ENCODE assay signal across 8 cellular contexts in the genomic region with DNA sequence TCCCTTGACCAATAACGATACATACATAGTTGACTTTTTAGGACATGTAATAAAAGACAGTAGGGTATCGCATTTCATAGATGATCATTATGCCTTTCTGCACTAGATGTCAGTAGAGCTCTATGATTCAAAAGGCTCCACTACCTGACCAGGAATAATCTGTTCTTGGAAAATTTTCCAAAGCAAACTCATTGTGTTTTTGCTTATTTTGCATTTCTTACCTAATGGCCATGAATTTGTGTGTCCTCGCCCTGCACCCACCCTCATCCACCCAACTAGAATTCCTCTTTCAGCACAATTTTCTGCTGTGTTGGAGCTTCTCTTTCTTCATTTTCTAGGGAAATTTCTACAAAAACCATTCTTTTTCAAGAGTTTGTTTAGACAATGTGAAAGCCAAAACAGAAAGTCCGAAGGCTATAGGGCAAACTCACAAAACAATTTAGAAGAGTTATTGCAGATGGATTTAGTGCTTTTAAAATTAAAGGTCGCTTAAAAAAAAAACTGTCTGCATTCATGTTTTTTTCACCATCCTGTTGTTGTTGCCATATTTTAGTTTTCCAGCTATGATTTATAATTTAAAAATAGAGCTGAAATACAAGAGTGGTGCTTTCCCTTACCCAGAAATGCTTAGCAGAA.
DNase-seq lines count a peak whose midpoint lies in the region; ATAC-seq and TF ChIP-seq lines count a peak whose summit lies in the region.

No MANE protein-coding gene starts in this region.

- H3K4me2 ChIP-seq in DOHH2 (ENCODE audit: low read length): peak overlapping the region; percentile 17; the same call in 1 of the 2 replicates

- peak; percentile 6 for DNase-seq in NCI-H2171 (lab: John Stamatoyannopoulos, UW)
- no peak for DNase-seq in chondrocyte (ENCODE audit: low spot score)
- peak; percentile 37 to 74 for DNase-seq in lung microvascular endothelial cell (ENCODE audit: low read depth in 2 of 2)
- no peak for DNase-seq in hepatic stellate cell (ENCODE audit: low spot score)
- DNase-seq in GDM1 (lab: John Stamatoyannopoulos, UW): no peak

- peaks cover 7% of the 10 kb centered on the region for H3K4me1 Mint-ChIP-seq in chondrocyte (ENCODE audit: low read depth)

- TF ChIP-seq CTCF in DOHH2 (IDR thresholded peaks at IDR 0.05; ENCODE audit: low read depth, low read length, poor library complexity, severe bottlenecking) (peak; percentile 80), chondrocyte (IDR thresholded peaks at IDR 0.05) (peak; percentile 92)

- H3K27me3 ChIP-seq in DOHH2 (ENCODE audit: control insufficient read depth, low read length): no peaks in the 10 kb centered on the region

- H3K9me3 ChIP-seq in DOHH2 (ENCODE audit: control insufficient read depth, insufficient read depth, low read length): peaks cover 11% of the 10 kb centered on the region; the same call in 1 of the 2 replicates

- no peaks in the 10 kb centered on the region for H3K36me3 Mint-ChIP-seq in chondrocyte (ENCODE audit: low read depth)

- no peaks in the 10 kb centered on the region for H3K9me2 ChIP-seq in DOHH2 (replicated peaks; ENCODE audit: control insufficient read depth, low read length)

- H3K27me3 Mint-ChIP-seq in chondrocyte (ENCODE audit: low read depth): peaks cover 14% of the 10 kb centered on the region

- no peak overlapping the region for H3K4me3 ChIP-seq in DOHH2 (ENCODE audit: low read length)

- no peaks in the 10 kb centered on the region for H4K20me1 ChIP-seq in DOHH2 (ENCODE audit: control insufficient read depth, insufficient read depth, low read depth, low read length)

- peak overlapping the region; percentile 41 for H3K27ac ChIP-seq in DOHH2 (ENCODE audit: low read depth, low read length)

- no peaks in the 10 kb centered on the region for H3K79me2 ChIP-seq in DOHH2 (ENCODE audit: control insufficient read depth, low read length)

- no peaks in the 10 kb centered on the region for H3F3A ChIP-seq in DOHH2 (ENCODE audit: control insufficient read depth, insufficient read depth)

- H3K9me3 Mint-ChIP-seq in chondrocyte (ENCODE audit: low read depth): no peaks in the 10 kb centered on the region

- H3K27ac Mint-ChIP-seq in chondrocyte (ENCODE audit: unreplicated experiment): no peak overlapping the region

- H3K4me1 ChIP-seq in DOHH2 (ENCODE audit: control insufficient read depth, low read length): peaks cover 40% of the 10 kb centered on the region

- no peak overlapping the region for H3K4me3 Mint-ChIP-seq in chondrocyte (ENCODE audit: unreplicated experiment)

- H3K36me3 ChIP-seq in DOHH2 (ENCODE audit: control insufficient read depth, low read length): peaks cover 13% of the 10 kb centered on the region; the same call in 1 of the 2 replicates

- ATAC-seq in GM18870 (IDR thresholded peaks at IDR 0.05; ENCODE audit: unreplicated experiment) (no peak), GM18861 (IDR thresholded peaks at IDR 0.05; ENCODE audit: unreplicated experiment) (no peak)

Comparison
In these comparisons a context has a peak if more than half of its experiments do, and no peak if none do; other contexts are left out.
1. DNase-seq: peak in NCI-H2171 (single experiment) and lung microvascular endothelial cell (2 of 2); none in chondrocyte (single experiment), hepatic stellate cell (single experiment) and GDM1 (single experiment).